16 cellular contexts compared by ENCODE assay signal in the genomic region with DNA sequence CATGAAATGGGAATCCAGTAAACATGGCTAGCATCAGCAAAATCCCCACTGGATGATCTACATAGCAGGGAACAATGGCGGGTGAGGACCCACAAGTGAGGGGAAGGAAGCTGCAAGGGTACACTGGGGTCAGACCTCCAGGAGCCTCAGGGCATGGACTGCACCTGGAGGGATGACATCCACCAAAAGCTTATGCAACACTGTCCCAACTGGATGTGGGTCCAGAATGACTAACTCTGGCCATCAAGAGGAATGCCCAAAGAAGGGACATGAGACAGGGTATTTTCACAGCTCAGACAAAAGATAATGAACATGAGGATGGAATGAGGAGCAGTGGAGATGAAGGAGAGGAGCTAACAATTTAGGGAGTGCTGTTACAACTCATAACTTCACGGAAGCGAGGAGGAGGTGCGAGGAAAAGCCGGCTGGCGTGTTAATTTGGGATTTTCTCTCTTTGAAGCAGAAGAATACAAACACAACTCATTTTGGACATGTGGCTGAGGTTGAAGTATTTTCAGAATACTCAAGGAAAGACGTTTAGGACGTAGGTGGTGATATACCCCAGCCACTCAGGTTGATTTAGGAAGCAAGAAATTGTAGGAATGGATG. TPM values are rescaled to one million over a fixed set of nuclear protein-coding genes. Genes with fewer than 3 reads are reported as not detected.
A peak's percentile ranks its signal among the peaks of the same experiment; 100 is the strongest.
DNase-seq lines count a peak whose midpoint lies in the region; ATAC-seq and TF ChIP-seq lines count a peak whose summit lies in the region.
"Had no signal": no experiment of that assay in that cellular context is flagged by ENCODE, and none has a peak within 500 bp of the region (broad histone marks: within the 10 kb centered on the region; RNA-seq: fewer than 3 reads in every experiment).

No MANE protein-coding gene starts in this region.

- no peak overlapping the region for H3K4me2 ChIP-seq in neuronal stem cell (ENCODE audit: insufficient read depth, low read length, poor library complexity, severe bottlenecking)
- no peak overlapping the region for H3K4me2 ChIP-seq in osteoblast (ENCODE audit: insufficient read depth, low read length)
- H3K4me2 ChIP-seq: BLaER1 treated with 17β-estradiol and CSF1 and Interleukin-3, amounts not matched to agents 10 nM and 100 nM had no signal

- no peak overlapping the region for H4K91ac ChIP-seq in neuronal stem cell (ENCODE audit: low read depth, low read length, poor library complexity)

- H3K9me3 ChIP-seq in neuronal stem cell (replicated peaks in 1 of 2; ENCODE audit: control insufficient read depth in 2 of 2, insufficient read depth in 1 of 2, low read depth in 1 of 2, low read length in 2 of 2) (peaks cover 0 to 2% of the 10 kb centered on the region in 2 donors), osteoblast (ENCODE audit: low read depth, low read length) (no peaks in the 10 kb centered on the region)

- H3K79me2 ChIP-seq in osteoblast (ENCODE audit: insufficient read depth, low read length) = peaks cover 11% of the 10 kb centered on the region

- H4K20me1 ChIP-seq in osteoblast (ENCODE audit: insufficient read depth, low read length) = no peaks in the 10 kb centered on the region
- H4K20me1 ChIP-seq: BLaER1 treated with 17β-estradiol and CSF1 and Interleukin-3, amounts not matched to agents 10 nM and 100 nM had no signal

- H3K18ac ChIP-seq in neuronal stem cell (ENCODE audit: low read length) = peak overlapping the region; percentile 11

- H3K4me1 Mint-ChIP-seq in activated T-helper 17 cell treated with anti-CD3 and anti-CD28 coated beads, Interleukin-2, amount 50 U/mL, for 72 hours = peaks cover 11% of the 10 kb centered on the region
- peaks cover 12% of the 10 kb centered on the region for H3K4me1 Mint-ChIP-seq in glutamatergic neuron (ENCODE audit: low read depth, unreplicated experiment)

- peaks cover 4 to 30% of the 10 kb centered on the region in 2 donors for H3K36me3 ChIP-seq in neuronal stem cell (replicated peaks in 1 of 2; ENCODE audit: control insufficient read depth in 2 of 2, insufficient read depth in 2 of 2, low read length in 2 of 2)
- peaks cover 22% of the 10 kb centered on the region for H3K36me3 ChIP-seq in osteoblast (ENCODE audit: insufficient read depth, low read length)

- H4K8ac ChIP-seq in neuronal stem cell (ENCODE audit: low read depth, low read length) = no peak overlapping the region

- TF ChIP-seq CTCF in glutamatergic neuron (IDR thresholded peaks at IDR 0.05; ENCODE audit: partially characterized antibody, unreplicated experiment) (no peak), osteoblast (IDR thresholded peaks at IDR 0.05; ENCODE audit: extremely low read depth, low read depth, low read length) (no peak)

- H3K9me3 Mint-ChIP-seq in activated T-helper 17 cell treated with anti-CD3 and anti-CD28 coated beads, Interleukin-2, amount 50 U/mL, for 72 hours = no peaks in the 10 kb centered on the region
- peaks cover 11% of the 10 kb centered on the region for H3K9me3 Mint-ChIP-seq in glutamatergic neuron (ENCODE audit: unreplicated experiment)
- H3K9me3 Mint-ChIP-seq: CD4-positive, alpha-beta T cell; IgD-negative memory B cell had no signal

- no peak overlapping the region for H3K4ac ChIP-seq in neuronal stem cell (ENCODE audit: low read length)

- H2AFZ ChIP-seq in neuronal stem cell (ENCODE audit: low read length) (no peak overlapping the region), osteoblast (ENCODE audit: low read length) (no peak overlapping the region)

- no peak overlapping the region for H2BK120ac ChIP-seq in neuronal stem cell (ENCODE audit: low read depth, low read length)

- H3K4me1 ChIP-seq in neuronal stem cell (ENCODE audit: control insufficient read depth in 2 of 2, insufficient read depth in 1 of 2, low read depth in 1 of 2, low read length in 2 of 2) (peaks cover 2 to 3% of the 10 kb centered on the region in 2 donors), osteoblast (ENCODE audit: insufficient read depth, low read length) (no peaks in the 10 kb centered on the region)

- no peak for DNase-seq in glutamatergic neuron
- DNase-seq in neuronal stem cell (ENCODE audit: low spot score) = no peak
- no peak for DNase-seq in NCI-H345 treated with DMSO at 0.1 percent for 48 hours (lab: John Stamatoyannopoulos, UW; ENCODE audit: unreplicated experiment)
- no peak for DNase-seq in osteoblast (ENCODE audit: insufficient read length, low spot score, missing footprints)
- DNase-seq: ACHN; Calu3; CD4-positive, alpha-beta T cell; DMS 273 treated with DMSO at 0.1 percent for 48 hours had no signal

- H3K9ac ChIP-seq in neuronal stem cell (ENCODE audit: low read depth, low read length, poor library complexity) = peak overlapping the region; percentile 10
- H3K9ac ChIP-seq: BLaER1 treated with 17β-estradiol and CSF1 and Interleukin-3, amounts not matched to agents 10 nM and 100 nM had no signal

- H3K79me1 ChIP-seq in neuronal stem cell (ENCODE audit: low read depth, low read length) = peaks cover 2% of the 10 kb centered on the region

- H2BK15ac ChIP-seq in neuronal stem cell (ENCODE audit: low read length) = no peak overlapping the region

- no CpG with 5 or more reads among the region's 8 CpGs for WGBS in neuronal stem cell (ENCODE audit: extremely low coverage in 2 of 2, insufficient read length in 2 of 2, insufficient replicate concordance in 1 of 2), 2 donors

- no peaks in the 10 kb centered on the region for H3K27me3 Mint-ChIP-seq in activated T-helper 17 cell treated with anti-CD3 and anti-CD28 coated beads, Interleukin-2, amount 50 U/mL, for 72 hours
- H3K27me3 Mint-ChIP-seq in glutamatergic neuron (ENCODE audit: unreplicated experiment) = peaks cover 11% of the 10 kb centered on the region
- H3K27me3 Mint-ChIP-seq: CD4-positive, alpha-beta T cell; IgD-negative memory B cell had no signal

- no peak overlapping the region for H3K4me3 Mint-ChIP-seq in activated T-helper 17 cell treated with anti-CD3 and anti-CD28 coated beads, Interleukin-2, amount 50 U/mL, for 72 hours
- H3K4me3 Mint-ChIP-seq in glutamatergic neuron (ENCODE audit: unreplicated experiment) = no peak overlapping the region
- H3K4me3 Mint-ChIP-seq: CD4-positive, alpha-beta T cell; IgD-negative memory B cell had no signal

- H3K36me3 Mint-ChIP-seq in activated T-helper 17 cell treated with anti-CD3 and anti-CD28 coated beads, Interleukin-2, amount 50 U/mL, for 72 hours (ENCODE audit: low read depth) = peaks cover 43% of the 10 kb centered on the region
- H3K36me3 Mint-ChIP-seq in glutamatergic neuron (ENCODE audit: unreplicated experiment) = peaks cover 5% of the 10 kb centered on the region

- H3K4me3 ChIP-seq in neuronal stem cell (ENCODE audit: low read length in 2 of 2) (no peak overlapping the region), osteoblast (ENCODE audit: insufficient read depth, low read length) (no peak overlapping the region)
- H3K4me3 ChIP-seq: BLaER1 treated with 17β-estradiol and CSF1 and Interleukin-3, amounts not matched to agents 10 nM and 100 nM had no signal

- H3K27me3 ChIP-seq in neuronal stem cell (ENCODE audit: control insufficient read depth in 3 of 3, insufficient read depth in 3 of 3, low read depth in 1 of 3, low read length in 3 of 3) (no peaks in the 10 kb centered on the region), osteoblast (ENCODE audit: insufficient read depth, low read length) (no peaks in the 10 kb centered on the region)
- H3K27me3 ChIP-seq: BLaER1 treated with 17β-estradiol and CSF1 and Interleukin-3, amounts not matched to agents 10 nM and 100 nM had no signal

- H3K27ac Mint-ChIP-seq in activated T-helper 17 cell treated with anti-CD3 and anti-CD28 coated beads, Interleukin-2, amount 50 U/mL, for 72 hours = peak overlapping the region; percentile 6
- H3K27ac Mint-ChIP-seq in glutamatergic neuron (ENCODE audit: unreplicated experiment) = peak overlapping the region; percentile 15
- H3K27ac Mint-ChIP-seq: CD4-positive, alpha-beta T cell had no signal

- no peak overlapping the region for H2BK12ac ChIP-seq in neuronal stem cell (ENCODE audit: low read length)

- ATAC-seq in activated T-helper 17 cell treated with anti-CD3 and anti-CD28 coated beads, Interleukin-2, amount 50 U/mL, for 72 hours (replicated peaks) = no peak
- no peak for ATAC-seq in HG03039 (IDR thresholded peaks at IDR 0.05; ENCODE audit: unreplicated experiment)
- no peak for ATAC-seq in HG03139 (IDR thresholded peaks at IDR 0.05; ENCODE audit: unreplicated experiment)
- ATAC-seq: HCT116 had no signal

- H3K23ac ChIP-seq in neuronal stem cell (ENCODE audit: low read depth, low read length, poor library complexity) = no peak overlapping the region

- H3K27ac ChIP-seq in neuronal stem cell (replicated peaks; ENCODE audit: low read length) (no peak overlapping the region), osteoblast (ENCODE audit: low read depth, low read length) (no peak overlapping the region)
- H3K27ac ChIP-seq: BLaER1 treated with 17β-estradiol and CSF1 and Interleukin-3, amounts not matched to agents 10 nM and 100 nM had no signal

- H2BK5ac ChIP-seq in neuronal stem cell (ENCODE audit: low read length) = no peak overlapping the region

- H2AK5ac ChIP-seq in neuronal stem cell (ENCODE audit: low read depth, low read length) = no peak overlapping the region

- H3K14ac ChIP-seq in neuronal stem cell (ENCODE audit: low read length) = no peak overlapping the region

RNA-seq across cellular contexts. Expression of a gene that starts 5.7 kb away (rescaled TPM):
- 10 to 100 TPM; 14.5 to 17.8 TPM for total RNA-seq in activated T-helper 17 cell treated with anti-CD3 and anti-CD28 coated beads, Interleukin-2, amount 50 U/mL, for 72 hours
- total RNA-seq in glutamatergic neuron (ENCODE audit: unreplicated experiment) (15.9 TPM), osteoblast (51.9 and 59.7 TPM in 2 replicates)
- 11.5 TPM for polyA plus RNA-seq in neuronal stem cell (2013, experiment 1 of 2)
- 11.3 TPM for polyA plus RNA-seq in neuronal stem cell (2013, experiment 2 of 2)

RNA-seq across cellular contexts. Expression of a gene that starts 45.7 kb away (rescaled TPM):
- under 1 TPM; 0.17 to 0.48 TPM for total RNA-seq in activated T-helper 17 cell treated with anti-CD3 and anti-CD28 coated beads, Interleukin-2, amount 50 U/mL, for 72 hours
- total RNA-seq in glutamatergic neuron (ENCODE audit: unreplicated experiment) (not detected), osteoblast (not detected in 2 replicates)
- 4.6 TPM for polyA plus RNA-seq in neuronal stem cell (2013, experiment 1 of 2)
- polyA plus RNA-seq in neuronal stem cell (2013, experiment 2 of 2) = 4.4 TPM
- total RNA-seq: CD4-positive, alpha-beta T cell; H4; HT1080 had no signal
- polyA plus RNA-seq: IgD-negative memory B cell had no signal
